ENCODE assay signal across 9 cellular contexts in the genomic region with DNA sequence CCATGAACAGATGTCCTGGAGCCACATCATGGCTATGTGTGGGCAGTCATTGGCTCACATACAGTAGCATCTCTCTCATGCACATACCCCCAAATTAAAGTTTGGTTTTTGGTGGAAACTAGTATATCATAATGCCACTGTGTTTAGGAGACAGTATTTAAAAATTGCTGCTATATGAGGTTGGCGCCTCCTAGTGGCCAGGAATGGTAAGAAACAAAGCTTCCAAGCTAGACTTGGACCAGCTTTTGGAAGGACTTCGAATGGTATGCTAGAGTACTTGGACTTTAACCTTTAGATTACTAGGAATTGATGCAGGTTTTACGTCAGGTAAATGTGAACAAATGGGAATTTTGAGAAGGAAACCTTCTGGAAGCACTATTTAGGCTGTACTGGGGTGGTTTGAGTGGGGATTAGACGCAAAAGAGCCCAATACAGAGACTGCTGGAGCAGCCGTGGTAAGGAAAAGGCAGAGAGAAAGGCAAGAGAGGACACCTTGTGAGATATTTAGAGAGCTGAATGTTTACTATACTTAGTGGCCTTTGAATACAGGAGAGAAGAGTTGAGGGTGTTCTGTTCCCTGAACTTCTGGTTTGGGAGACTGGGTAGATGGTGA. TPM values are rescaled to one million over a fixed set of nuclear protein-coding genes. Genes with fewer than 3 reads are reported as not detected.
DNase-seq lines count a peak whose midpoint lies in the region; ATAC-seq and TF ChIP-seq lines count a peak whose summit lies in the region.
"Had no signal": no experiment of that assay in that cellular context is flagged by ENCODE, and none has a peak within 500 bp of the region (broad histone marks: within the 10 kb centered on the region; RNA-seq: fewer than 3 reads in every experiment).

No MANE protein-coding gene starts in this region.

- H3K36me3 ChIP-seq in SK-N-SH (replicated peaks in 1 of 2; ENCODE audit: control insufficient read depth in 1 of 2, insufficient read depth in 2 of 2, low read length in 1 of 2), result no peaks in the 10 kb centered on the region
- H3K36me3 ChIP-seq in uterus, result no peaks in the 10 kb centered on the region

- DNase-seq in CMK (ENCODE audit: low read depth), result peak; percentile 11
- DNase-seq in SK-N-SH, result no peak
- DNase-seq in memory B cell (ENCODE audit: low spot score in 2 of 2), result peak; percentile 15 to 28
- DNase-seq in uterus, result no peak
- DNase-seq: activated B cell treated with CpG ODN at 0.5 μM for 24 hours had no signal

- WGBS in SK-N-SH (ENCODE audit: low lambda C conversion rate), result 60% methylated on average over 5 of the region's 5 CpGs

- H3K27me3 ChIP-seq in SK-N-SH (ENCODE audit: insufficient read depth) (no peaks in the 10 kb centered on the region; the same call in 1 of the 2 replicates), uterus (no peaks in the 10 kb centered on the region)

- H3K9ac ChIP-seq in SK-N-SH, result no peak overlapping the region

- H3K4me1 ChIP-seq in SK-N-SH (ENCODE audit: control insufficient read depth in 1 of 2, insufficient read depth in 2 of 2, low read depth in 1 of 2, low read length in 1 of 2), result no peaks in the 10 kb centered on the region; a peak in 1 of 4 replicates
- no peaks in the 10 kb centered on the region for H3K4me1 ChIP-seq in uterus

- no peaks in the 10 kb centered on the region for H3K36me3 Mint-ChIP-seq in brain
- no peaks in the 10 kb centered on the region for H3K36me3 Mint-ChIP-seq in memory B cell

- TF ChIP-seq RAD21 in SK-N-SH (IDR thresholded peaks at IDR 0.05; ENCODE audit: low read length), result peak; percentile 45

- H3K4me1 Mint-ChIP-seq in brain (no peaks in the 10 kb centered on the region), memory B cell (no peaks in the 10 kb centered on the region)
- H3K4me1 Mint-ChIP-seq: activated B cell treated with CpG ODN at 0.5 μM for 24 hours had no signal

- peaks cover 0 to 3% (median 2%) of the 10 kb centered on the region in 5 experiments for H3K9me3 Mint-ChIP-seq in brain
- no peaks in the 10 kb centered on the region for H3K9me3 Mint-ChIP-seq in memory B cell
- H3K9me3 Mint-ChIP-seq: activated B cell treated with CpG ODN at 0.5 μM for 24 hours had no signal

- no peak for TF ChIP-seq POLR2A in uterus (IDR thresholded peaks at IDR 0.05)

- H3K27ac ChIP-seq in SK-N-SH (ENCODE audit: low read depth in 2 of 2, low read length in 1 of 2) (no peak overlapping the region), uterus (no peak overlapping the region)

- ATAC-seq in GM18517 (IDR thresholded peaks at IDR 0.05; ENCODE audit: unreplicated experiment) (peak; percentile 84), HG03159 (IDR thresholded peaks at IDR 0.05; ENCODE audit: unreplicated experiment) (peak; percentile 96), memory B cell (ENCODE audit: low read depth) (no peak), HG03571 (IDR thresholded peaks at IDR 0.05; ENCODE audit: unreplicated experiment) (no peak)

- H3K4me2 ChIP-seq in SK-N-SH, result no peak overlapping the region

- H3K4me3 Mint-ChIP-seq in brain (no peak overlapping the region), memory B cell (no peak overlapping the region)
- H3K4me3 Mint-ChIP-seq: activated B cell treated with CpG ODN at 0.5 μM for 24 hours had no signal

- no peaks in the 10 kb centered on the region for H3K9me2 ChIP-seq in SK-N-SH

- H4K20me1 ChIP-seq in SK-N-SH (ENCODE audit: insufficient read depth), result no peaks in the 10 kb centered on the region

- H2AFZ ChIP-seq in SK-N-SH (ENCODE audit: low read depth), result no peak overlapping the region

- H3K9me3 ChIP-seq in SK-N-SH, result no peaks in the 10 kb centered on the region
- H3K9me3 ChIP-seq in uterus, result no peaks in the 10 kb centered on the region

- intact Hi-C loops in uterus (cut with DNase I; ENCODE audit: low total_unique reads), result no loop called here

- H3F3A ChIP-seq in SK-N-SH (replicated peaks; ENCODE audit: insufficient read depth), result no peaks in the 10 kb centered on the region

- H3K27ac Mint-ChIP-seq in brain (no peak overlapping the region), memory B cell (no peak overlapping the region)
- H3K27ac Mint-ChIP-seq: activated B cell treated with CpG ODN at 0.5 μM for 24 hours had no signal

- CTCF ChIA-PET in SK-N-SH (lab: Yijun Ruan, JAX), result interaction anchor here (0.6 to 1.0 kb wide), 6 partner anchors 12 to 347 kb away, joined by 3 to 4 read pairs (median 3); no protein-coding TSS in a partner anchor

- peaks cover 6% of the 10 kb centered on the region for H3K27me3 Mint-ChIP-seq in brain
- peaks cover 5% of the 10 kb centered on the region for H3K27me3 Mint-ChIP-seq in memory B cell

- TF ChIP-seq CTCF in SK-N-SH (IDR thresholded peaks at IDR 0.05), result peak; percentile 91
- peak; percentile 34 to 66 for TF ChIP-seq CTCF in brain (conservative IDR thresholded peaks at IDR 0.05)
- TF ChIP-seq CTCF in uterus (IDR thresholded peaks at IDR 0.05), result peak; percentile 20 to 38 (median 33)

- POLR2A ChIA-PET in SK-N-SH (lab: Yijun Ruan, JAX), result no interaction called here

- no peaks in the 10 kb centered on the region for H3K79me2 ChIP-seq in SK-N-SH (ENCODE audit: insufficient read depth)

- H3K4me3 ChIP-seq in SK-N-SH (ENCODE audit: low read depth in 2 of 2, low read length in 1 of 2), result no peak overlapping the region
- no peak overlapping the region for H3K4me3 ChIP-seq in uterus

- TF ChIP-seq EP300 in SK-N-SH (IDR thresholded peaks at IDR 0.05; ENCODE audit: borderline replicate concordance in 1 of 2, low read depth in 1 of 2, low read length in 1 of 2), result no peak

TF ChIP-seq in SK-N-SH, 30 proteins besides CTCF, POLR2A, EP300 and RAD21:
- no peak for TF ChIP-seq TEAD4 (IDR thresholded peaks at IDR 0.05; ENCODE audit: borderline replicate concordance, insufficient read depth)

RNA-seq across cellular contexts. Expression of a gene that starts 23.8 kb away (rescaled TPM):
- 0.36 and 0.47 TPM in 2 replicates for polyA plus RNA-seq in SK-N-SH (2012; rRNA removed)
- 0.47 and 0.68 TPM in 2 replicates for polyA plus RNA-seq in SK-N-SH (2012; cell fraction: cytosol; rRNA removed)
- polyA plus RNA-seq in SK-N-SH (2012; cell fraction: nucleus; rRNA removed), result 0.27 and 0.42 TPM in 2 replicates
- 0.71 TPM for polyA plus RNA-seq in brain (ENCODE audit: insufficient read depth, low read depth, low replicate concordance)
- total RNA-seq in uterus, result 10 to 100 TPM in 1 of 4 donors, under 1 TPM in 3; 0.26 to 72.0 (median 0.46) TPM
- total RNA-seq: activated B cell treated with CpG ODN at 0.5 μM for 24 hours had no signal

Comparison
In these comparisons a context has a peak if more than half of its experiments do, and no peak if none do; other contexts are left out.
1. DNase-seq: peak in CMK (single experiment) and memory B cell (2 of 2); none in SK-N-SH (single experiment) and uterus (0 of 2).
2. ATAC-seq: peak in GM18517 (single experiment) and HG03159 (single experiment); none in memory B cell (single experiment) and HG03571 (single experiment).
3. CTCF ChIP-seq: peak in every context shown above with its lines; median percentile 91 in SK-N-SH; 50 in brain; 33 in uterus.